Comparison of ENCODE assay signal across 8 cellular contexts in the genomic region with DNA sequence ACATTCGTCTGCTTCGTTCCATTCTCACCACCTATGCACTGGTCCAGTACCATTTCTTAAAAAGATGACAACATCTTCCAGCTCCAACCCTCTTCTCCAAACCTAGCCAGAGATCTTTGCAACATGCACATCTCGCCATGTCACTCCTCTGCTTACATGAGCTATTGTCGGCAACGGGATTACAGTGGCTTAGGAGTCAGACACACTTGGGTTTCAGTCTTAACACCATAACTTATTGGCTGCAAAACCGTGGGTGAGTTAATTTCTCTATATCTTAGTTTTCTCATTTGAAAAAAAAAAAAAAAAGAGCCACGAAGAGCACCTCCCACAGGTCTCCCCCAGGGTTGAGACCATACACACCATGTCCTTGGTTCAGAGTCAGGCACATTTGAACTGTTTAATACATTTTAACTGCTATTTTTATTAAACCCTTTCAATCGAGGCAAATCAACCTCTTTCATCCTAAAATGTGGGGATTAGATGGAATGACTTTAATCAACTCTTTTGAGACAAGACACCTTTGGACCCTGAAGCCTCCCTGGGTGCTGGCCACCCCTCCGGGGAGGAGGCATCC. TPM values are rescaled to one million over a fixed set of nuclear protein-coding genes. Genes with fewer than 3 reads are reported as not detected.
DNase-seq lines count a peak whose midpoint lies in the region; ATAC-seq and TF ChIP-seq lines count a peak whose summit lies in the region.

No MANE protein-coding gene starts in this region.

- no peaks in the 10 kb centered on the region for H3K36me3 ChIP-seq in CD8-positive, alpha-beta T cell (ENCODE audit: insufficient read depth, low read length)
- H3K36me3 ChIP-seq in endodermal cell (ENCODE audit: control insufficient read depth, insufficient read depth, low read length): no peaks in the 10 kb centered on the region
- H3K36me3 ChIP-seq in neuronal stem cell (replicated peaks in 1 of 2; ENCODE audit: control insufficient read depth in 2 of 2, insufficient read depth in 2 of 2, low read length in 2 of 2): no peaks in the 10 kb centered on the region

- WGBS in endodermal cell (ENCODE audit: insufficient coverage in 1 of 2, insufficient read length in 1 of 2), 2 experiments: 67 to 73% methylated on average over 3 to 9 of the region's 9 CpGs
- WGBS in neuronal stem cell (ENCODE audit: extremely low coverage in 2 of 2, insufficient read length in 2 of 2, insufficient replicate concordance in 1 of 2), 2 donors: no CpG with 5 or more reads among the region's 9 CpGs

- H2AK5ac ChIP-seq in neuronal stem cell (ENCODE audit: low read depth, low read length): no peak overlapping the region

- peak overlapping the region; percentile 41 for H3K14ac ChIP-seq in neuronal stem cell (ENCODE audit: low read length)

- no peaks in the 10 kb centered on the region for H3K27me3 ChIP-seq in CD8-positive, alpha-beta T cell (ENCODE audit: insufficient read depth, low read length)
- H3K27me3 ChIP-seq in endodermal cell (ENCODE audit: control insufficient read depth, insufficient read depth, low read length, poor library complexity, severe bottlenecking) (peaks cover 27% of the 10 kb centered on the region), neuronal stem cell (ENCODE audit: control insufficient read depth in 3 of 3, insufficient read depth in 3 of 3, low read depth in 1 of 3, low read length in 3 of 3) (peaks cover 0 to 69% (median 24%) of the 10 kb centered on the region in 3 experiments)

- H4K8ac ChIP-seq in neuronal stem cell (ENCODE audit: low read depth, low read length): no peak overlapping the region

- peaks cover 27% of the 10 kb centered on the region for H3K4me1 Mint-ChIP-seq in CD8-positive, alpha-beta T cell (ENCODE audit: low read depth)
- peaks cover 6% of the 10 kb centered on the region for H3K4me1 Mint-ChIP-seq in endodermal cell

- ATAC-seq in CD8-positive, alpha-beta T cell: peak; percentile 14
- no peak for ATAC-seq in GM18867 (IDR thresholded peaks at IDR 0.05; ENCODE audit: unreplicated experiment)
- ATAC-seq in GM21447 (IDR thresholded peaks at IDR 0.05; ENCODE audit: unreplicated experiment): no peak

- no peak overlapping the region for H3K9ac ChIP-seq in endodermal cell (ENCODE audit: extremely low read depth, low read length, poor library complexity, severe bottlenecking)
- no peak overlapping the region for H3K9ac ChIP-seq in neuronal stem cell (ENCODE audit: low read depth, low read length, poor library complexity)

- CTCF ChIA-PET in CD8-positive, alpha-beta T cell (lab: Charles Lee): no interaction called here

- no peak overlapping the region for H2BK15ac ChIP-seq in neuronal stem cell (ENCODE audit: low read length)

- no peak overlapping the region for H4K91ac ChIP-seq in neuronal stem cell (ENCODE audit: low read depth, low read length, poor library complexity)

- TF ChIP-seq CTCF in CD8-positive, alpha-beta T cell (IDR thresholded peaks at IDR 0.05): no peak
- TF ChIP-seq CTCF in NB4 (IDR thresholded peaks at IDR 0.05; ENCODE audit: low read depth, low read length) (no peak), endodermal cell (conservative IDR thresholded peaks at IDR 0.05) (no peak)

- H3K79me1 ChIP-seq in neuronal stem cell (ENCODE audit: low read depth, low read length): no peaks in the 10 kb centered on the region

- H3K36me3 Mint-ChIP-seq in CD8-positive, alpha-beta T cell: peaks cover 2% of the 10 kb centered on the region
- H3K36me3 Mint-ChIP-seq in endodermal cell (ENCODE audit: low read depth): no peaks in the 10 kb centered on the region

- DNase-seq in CD8-positive, alpha-beta T cell: no peak
- DNase-seq in NB4 (ENCODE audit: low read depth): peak; percentile 37
- no peak for DNase-seq in endodermal cell
- DNase-seq in neuronal stem cell (ENCODE audit: low spot score): no peak
- no peak for DNase-seq in SKM-1 treated with dmso at 0.1 percent for 144 hours (lab: John Stamatoyannopoulos, UW; ENCODE audit: unreplicated experiment)
- DNase-seq in activated CD8-positive, alpha-beta memory T cell treated with anti-CD3 and anti-CD28 coated beads for 24 hours: no peak

- H3K4me1 ChIP-seq in CD8-positive, alpha-beta T cell (ENCODE audit: insufficient read depth, low read length): peaks cover 14% of the 10 kb centered on the region
- H3K4me1 ChIP-seq in endodermal cell (ENCODE audit: control insufficient read depth, insufficient read depth, low read length): no peaks in the 10 kb centered on the region
- H3K4me1 ChIP-seq in neuronal stem cell (ENCODE audit: control insufficient read depth in 2 of 2, insufficient read depth in 1 of 2, low read depth in 1 of 2, low read length in 2 of 2): peaks cover 0 to 3% of the 10 kb centered on the region in 2 donors

- peak overlapping the region; percentile 45 for H3K4me3 ChIP-seq in CD8-positive, alpha-beta T cell (ENCODE audit: low read depth, low read length)
- H3K4me3 ChIP-seq in NB4 (ENCODE audit: low read depth, low read length): no peak overlapping the region
- peak overlapping the region; percentile 65 for H3K4me3 ChIP-seq in endodermal cell (ENCODE audit: low read length)
- H3K4me3 ChIP-seq in neuronal stem cell (ENCODE audit: low read length in 2 of 2): peak overlapping the region; percentile 34 to 73

- H3K18ac ChIP-seq in neuronal stem cell (ENCODE audit: low read length): peak overlapping the region; percentile 96

- no peak overlapping the region for H3K4ac ChIP-seq in neuronal stem cell (ENCODE audit: low read length)

- intact Hi-C loops in CD8-positive, alpha-beta T cell (cut with DNase I, micrococcal nuclease): no loop called here

- no peak overlapping the region for H2BK120ac ChIP-seq in neuronal stem cell (ENCODE audit: low read depth, low read length)

- H3K23ac ChIP-seq in neuronal stem cell (ENCODE audit: low read depth, low read length, poor library complexity): peak overlapping the region; percentile 89

- peak overlapping the region; percentile 65 for H3K4me2 ChIP-seq in neuronal stem cell (ENCODE audit: insufficient read depth, low read length, poor library complexity, severe bottlenecking)

- H2BK12ac ChIP-seq in neuronal stem cell (ENCODE audit: low read length): no peak overlapping the region

- no peaks in the 10 kb centered on the region for H3K9me3 Mint-ChIP-seq in CD8-positive, alpha-beta T cell
- H3K9me3 Mint-ChIP-seq in endodermal cell: no peaks in the 10 kb centered on the region

- no peak overlapping the region for H2BK5ac ChIP-seq in neuronal stem cell (ENCODE audit: low read length)

- POLR2A ChIA-PET in CD8-positive, alpha-beta T cell (lab: Charles Lee): no interaction called here

- peaks cover 23% of the 10 kb centered on the region for H3K27me3 Mint-ChIP-seq in CD8-positive, alpha-beta T cell (ENCODE audit: low read depth)
- H3K27me3 Mint-ChIP-seq in endodermal cell (ENCODE audit: insufficient read depth): peaks cover 34% of the 10 kb centered on the region

- no peak for TF ChIP-seq POLR2A in NB4 (IDR thresholded peaks at IDR 0.05; ENCODE audit: extremely low read depth, insufficient read length)

- no peak overlapping the region for H3K27ac Mint-ChIP-seq in CD8-positive, alpha-beta T cell
- H3K27ac Mint-ChIP-seq in endodermal cell: no peak overlapping the region

- H3K27ac ChIP-seq in CD8-positive, alpha-beta T cell (ENCODE audit: low read depth, low read length): no peak overlapping the region
- H3K27ac ChIP-seq in endodermal cell (ENCODE audit: low read depth, low read length) (no peak overlapping the region), neuronal stem cell (replicated peaks; ENCODE audit: low read length) (no peak overlapping the region)

- peak overlapping the region; percentile 88 for H2AFZ ChIP-seq in neuronal stem cell (ENCODE audit: low read length)

- peak overlapping the region; percentile 78 for H3K4me3 Mint-ChIP-seq in CD8-positive, alpha-beta T cell
- peak overlapping the region; percentile 63 for H3K4me3 Mint-ChIP-seq in endodermal cell

- no peaks in the 10 kb centered on the region for H3K9me3 ChIP-seq in CD8-positive, alpha-beta T cell (ENCODE audit: low read length)
- no peaks in the 10 kb centered on the region for H3K9me3 ChIP-seq in endodermal cell (ENCODE audit: control insufficient read depth, low read length)
- no peaks in the 10 kb centered on the region for H3K9me3 ChIP-seq in neuronal stem cell (replicated peaks in 1 of 2; ENCODE audit: control insufficient read depth in 2 of 2, insufficient read depth in 1 of 2, low read depth in 1 of 2, low read length in 2 of 2)

RNA-seq across cellular contexts. Expression of gene ANKRD29, which starts 0.9 kb away (rescaled TPM):
- total RNA-seq in CD8-positive, alpha-beta T cell: not detected
- total RNA-seq in endodermal cell: under 1 TPM; 0.44 to 0.73 TPM
- polyA plus RNA-seq in endodermal cell (2013, experiment 1 of 2): 1.2 TPM
- polyA plus RNA-seq in endodermal cell (2013, experiment 2 of 2): 2.2 TPM
- 1.2 TPM for polyA plus RNA-seq in neuronal stem cell (2013, experiment 1 of 2)
- 1.3 TPM for polyA plus RNA-seq in neuronal stem cell (2013, experiment 2 of 2)

RNA-seq across cellular contexts. Expression of gene LAMA3, which starts 27.4 kb away (rescaled TPM):
- not detected for total RNA-seq in CD8-positive, alpha-beta T cell
- total RNA-seq in endodermal cell: 1 to 10 TPM in 1 of 2 donors, under 1 TPM in 1; 0.58 to 1.3 TPM
- 0.28 TPM for polyA plus RNA-seq in endodermal cell (2013, experiment 1 of 2)
- polyA plus RNA-seq in endodermal cell (2013, experiment 2 of 2): 0.33 TPM
- polyA plus RNA-seq in neuronal stem cell (2013, experiment 1 of 2): 0.20 TPM
- polyA plus RNA-seq in neuronal stem cell (2013, experiment 2 of 2): 0.22 TPM
